Comparison of ENCODE assay signal across 8 cellular contexts in the genomic region with DNA sequence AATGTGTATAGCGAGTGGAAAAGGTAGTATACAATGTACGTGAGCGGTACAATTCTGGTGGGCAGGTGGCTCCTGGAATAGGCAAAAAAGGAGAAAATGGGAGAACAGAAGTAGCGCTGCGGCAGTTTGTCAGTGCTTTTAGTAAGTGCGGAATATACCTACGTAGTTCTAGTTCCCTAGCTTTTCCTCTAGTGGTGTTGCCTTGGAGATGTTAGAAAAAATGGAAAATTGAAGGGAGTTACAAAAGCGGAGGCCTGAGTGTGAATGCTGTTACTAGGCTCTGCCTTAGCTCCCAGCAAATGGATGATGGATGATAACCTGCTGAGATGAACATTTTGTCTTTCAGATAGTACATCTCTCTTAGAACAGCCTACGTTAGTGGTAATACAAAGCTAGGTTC. TPM values are rescaled to one million over a fixed set of nuclear protein-coding genes. Genes with fewer than 3 reads are reported as not detected.
A peak's percentile ranks its signal among the peaks of the same experiment; 100 is the strongest.
DNase-seq lines count a peak whose midpoint lies in the region; ATAC-seq, FAIRE-seq and TF ChIP-seq lines count a peak whose summit lies in the region.

No MANE protein-coding gene starts in this region.

- peak overlapping the region; percentile 94 for H3K4me3 Mint-ChIP-seq in activated naive CD8-positive, alpha-beta T cell treated with anti-CD3 and anti-CD28 coated beads, Interleukin-2, amount 10 ng/mL, durations not matched to agents 7 days and 5 days
- peak overlapping the region; percentile 97 for H3K4me3 Mint-ChIP-seq in type B pancreatic cell

- H3K9me3 ChIP-seq in heart right ventricle, result no peaks in the 10 kb centered on the region
- H3K9me3 ChIP-seq in transverse colon, result no peaks in the 10 kb centered on the region

- TF ChIP-seq CTCF in heart right ventricle (IDR thresholded peaks at IDR 0.05) (no peak), type B pancreatic cell (conservative IDR thresholded peaks at IDR 0.05) (no peak), transverse colon (IDR thresholded peaks at IDR 0.05) (no peak)

- H3K36me3 Mint-ChIP-seq in activated naive CD8-positive, alpha-beta T cell treated with anti-CD3 and anti-CD28 coated beads, Interleukin-2, amount 10 ng/mL, durations not matched to agents 7 days and 5 days, result no peaks in the 10 kb centered on the region
- H3K36me3 Mint-ChIP-seq in type B pancreatic cell, result peaks cover 8% of the 10 kb centered on the region

- no peak for FAIRE-seq in HTR-8/SVneo (lab: Jason Lieb, UNC)

- H3K4me3 ChIP-seq in heart right ventricle (peak overlapping the region in 6 of 10 donors; percentile 64 to 94 (median 76)), transverse colon (peak overlapping the region in 1 of 4 donors; percentile 62)

- DNase-seq in heart right ventricle, result no peak
- no peak for DNase-seq in cardiac septum (ENCODE audit: low spot score)
- DNase-seq in activated naive CD8-positive, alpha-beta T cell treated with anti-CD3 and anti-CD28 coated beads, Interleukin-2, amount 10 ng/mL, durations not matched to agents 7 days and 5 days, result no peak
- peak; percentile 19 for DNase-seq in left kidney (ENCODE audit: low read depth, low spot score)
- no peak for DNase-seq in type B pancreatic cell (ENCODE audit: extremely low spot score, unreplicated experiment)
- no peak for DNase-seq in HTR-8/SVneo (ENCODE audit: insufficient read length, low spot score)
- no peak for DNase-seq in transverse colon

- H3K27ac ChIP-seq in heart right ventricle (no peak overlapping the region), transverse colon (no peak overlapping the region)

- intact Hi-C loops in heart right ventricle (cut with DNase I) (no loop called here), cardiac septum (cut with DNase I) (loop anchor here (2.0 kb wide), 1 partner anchor 33 kb away; a partner anchor contains a TSS), transverse colon (cut with DNase I; ENCODE audit: low total_unique reads) (no loop called here)

- TF ChIP-seq EP300 in transverse colon (IDR thresholded peaks at IDR 0.05; ENCODE audit: low read depth), result no peak

- no peaks in the 10 kb centered on the region for H3K9me3 Mint-ChIP-seq in activated naive CD8-positive, alpha-beta T cell treated with anti-CD3 and anti-CD28 coated beads, Interleukin-2, amount 10 ng/mL, durations not matched to agents 7 days and 5 days
- H3K9me3 Mint-ChIP-seq in type B pancreatic cell, result no peaks in the 10 kb centered on the region

- TF ChIP-seq POLR2A in transverse colon (IDR thresholded peaks at IDR 0.05), result no peak

- peaks cover 7% of the 10 kb centered on the region for H3K4me1 Mint-ChIP-seq in activated naive CD8-positive, alpha-beta T cell treated with anti-CD3 and anti-CD28 coated beads, Interleukin-2, amount 10 ng/mL, durations not matched to agents 7 days and 5 days
- peaks cover 23% of the 10 kb centered on the region for H3K4me1 Mint-ChIP-seq in type B pancreatic cell (ENCODE audit: unreplicated experiment)

- no peaks in the 10 kb centered on the region for H3K27me3 ChIP-seq in heart right ventricle
- H3K27me3 ChIP-seq in transverse colon, result no peaks in the 10 kb centered on the region

- no peak overlapping the region for H3K27ac Mint-ChIP-seq in activated naive CD8-positive, alpha-beta T cell treated with anti-CD3 and anti-CD28 coated beads, Interleukin-2, amount 10 ng/mL, durations not matched to agents 7 days and 5 days
- H3K27ac Mint-ChIP-seq in type B pancreatic cell, result peak overlapping the region; percentile 95

- in situ Hi-C loops in transverse colon (cut with MboI; ENCODE audit: low pct_ligation_motif_present in 1 of 4, low pct_unique_long_range_greater_than_20kb in 1 of 4, low sequenced_read_pairs in 3 of 4), result no loop called here

- H3K4me1 ChIP-seq in heart right ventricle, result peaks cover 0 to 30% (median 10%) of the 10 kb centered on the region in 9 donors
- H3K4me1 ChIP-seq in transverse colon, result peaks cover 0 to 15% (median 9%) of the 10 kb centered on the region in 4 donors

- ATAC-seq in heart right ventricle (no peak), GM18873 (IDR thresholded peaks at IDR 0.05; ENCODE audit: low FRiP score, unreplicated experiment) (no peak)
- ATAC-seq in activated naive CD8-positive, alpha-beta T cell treated with anti-CD3 and anti-CD28 coated beads, Interleukin-2, amount 10 ng/mL, durations not matched to agents 7 days and 5 days (ENCODE audit: low read depth), result no peak

- peaks cover 3% of the 10 kb centered on the region for H3K27me3 Mint-ChIP-seq in activated naive CD8-positive, alpha-beta T cell treated with anti-CD3 and anti-CD28 coated beads, Interleukin-2, amount 10 ng/mL, durations not matched to agents 7 days and 5 days
- no peaks in the 10 kb centered on the region for H3K27me3 Mint-ChIP-seq in type B pancreatic cell

- H3K36me3 ChIP-seq in heart right ventricle (no peaks in the 10 kb centered on the region), transverse colon (no peaks in the 10 kb centered on the region)

- POLR2A ChIA-PET in activated naive CD8-positive, alpha-beta T cell treated with anti-CD3 and anti-CD28 coated beads, Interleukin-2, amount 10 ng/mL, durations not matched to agents 7 days and 5 days (lab: Charles Lee), result interaction anchor here (1.7 kb wide), 1 partner anchor 32 kb away, joined by 7 read pairs; a partner anchor contains a TSS

- WGBS in heart right ventricle, 2 donors, result 96 to 97% methylated on average over 9 of the region's 9 CpGs
- 94 to 96% methylated on average over 9 of the region's 9 CpGs for WGBS in transverse colon (ENCODE audit: low coverage in 1 of 2), 2 donors

RNA-seq across cellular contexts. Expression of a gene that starts 1.1 kb away (rescaled TPM):
- 10 to 100 TPM in 6 of 10 donors, 1 to 10 TPM in 4; 5.5 to 16.0 (median 14.0) TPM for total RNA-seq in heart right ventricle
- polyA plus RNA-seq in heart right ventricle, result 1 to 10 TPM; 3.8 to 6.1 TPM
- total RNA-seq in cardiac septum, result 12.2 TPM
- 1 to 10 TPM; 1.3 to 2.2 TPM for total RNA-seq in activated naive CD8-positive, alpha-beta T cell treated with anti-CD3 and anti-CD28 coated beads, Interleukin-2, amount 10 ng/mL, durations not matched to agents 7 days and 5 days
- 23.4 and 29.2 TPM in 2 replicates for total RNA-seq in type B pancreatic cell (ENCODE audit: low replicate concordance)
- total RNA-seq in transverse colon, result 10 to 100 TPM; 14.7 to 60.2 (median 17.0) TPM

RNA-seq across cellular contexts. Expression of a gene that starts 32.8 kb away (rescaled TPM):
- total RNA-seq in heart right ventricle (under 1 TPM; 0.10 to 0.44 (median 0.19) TPM), cardiac septum (0.24 TPM), type B pancreatic cell (ENCODE audit: low replicate concordance) (2.6 and 3.0 TPM in 2 replicates), transverse colon (1 to 10 TPM in 3 of 4 donors, under 1 TPM in 1; 0.20 to 4.9 (median 1.7) TPM)
- under 1 TPM; 0.04 to 0.22 TPM for polyA plus RNA-seq in heart right ventricle
- 1 to 10 TPM; 2.2 to 2.9 TPM for total RNA-seq in activated naive CD8-positive, alpha-beta T cell treated with anti-CD3 and anti-CD28 coated beads, Interleukin-2, amount 10 ng/mL, durations not matched to agents 7 days and 5 days
